In genomic region chr17:40520991-40521453, GRCh38 we compare ENCODE assay signal across 1 cellular context.
TF ChIP-seq lines count a peak whose summit lies in the region.

No MANE protein-coding gene starts in this region.

TF ChIP-seq in H1, 55 proteins besides CTCF, POLR2A, EP300 and RAD21:
- TF ChIP-seq RXRA (IDR thresholded peaks at IDR 0.05; ENCODE audit: insufficient read depth, low read depth, low read length) (no peak), TAF7 (optimal IDR thresholded peaks at IDR 0.05; ENCODE audit: borderline replicate concordance, low read depth, low read length) (no peak), RFX5 (IDR thresholded peaks at IDR 0.05; ENCODE audit: borderline replicate concordance, low read depth, low read length) (no peak), ASH2L (IDR thresholded peaks at IDR 0.05; ENCODE audit: low read length) (no peak), SRF (IDR thresholded peaks at IDR 0.05; ENCODE audit: low read depth, low read length) (no peak), TBP (IDR thresholded peaks at IDR 0.05; ENCODE audit: low read depth, low read length) (no peak), CHD7 (IDR thresholded peaks at IDR 0.05; ENCODE audit: insufficient replicate concordance, low read length) (no peak), ATF3 (IDR thresholded peaks at IDR 0.05; ENCODE audit: insufficient read depth, low read depth, low read length) (no peak)
TF ChIP-seq in H1: peak in this region for 0.
